ENCODE assay signal across 29 cellular contexts in the genomic region with DNA sequence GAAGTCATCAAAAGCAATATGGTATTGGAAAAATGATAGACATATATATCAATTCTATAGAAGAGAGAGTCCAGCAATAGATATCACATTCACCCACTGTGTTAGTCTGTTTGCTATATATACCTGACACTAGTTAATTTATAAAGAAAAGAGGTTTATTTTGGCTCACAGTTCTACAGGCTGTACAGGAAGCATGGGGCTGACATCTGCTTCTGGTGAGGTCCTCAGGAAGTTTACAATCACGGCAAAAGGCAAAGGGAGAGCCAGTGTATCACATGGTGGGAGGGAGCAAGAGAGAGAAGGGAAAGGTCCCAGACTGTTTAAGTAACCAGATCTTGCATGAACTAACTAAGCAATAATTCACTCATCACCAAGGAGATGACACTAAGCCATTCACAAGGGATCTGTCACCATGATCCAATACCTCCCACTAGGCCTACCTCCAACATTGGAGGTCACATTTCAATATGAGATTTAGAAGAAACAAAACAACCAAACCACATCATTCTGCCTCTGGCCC.
"Had no signal": no experiment of that assay in that cellular context is flagged by ENCODE, and none has a peak within 500 bp of the region (broad histone marks: within the 10 kb centered on the region; RNA-seq: fewer than 3 reads in every experiment).

No MANE protein-coding gene starts in this region.

- H3K27me3 ChIP-seq: brain microvascular endothelial cell, esophagus muscularis mucosa, foreskin keratinocyte, gastrocnemius medialis, heart left ventricle had no signal

- DNase-seq: activated B cell treated with CpG ODN at 0.5 μM for 24 hours; activated CD4-positive, alpha-beta T cell treated with anti-CD3 and anti-CD28 coated beads for 48 hours; activated CD4-positive, alpha-beta T cell treated with anti-CD3 and anti-CD28 coated beads, Interleukin-2, amount 50 U/mL, for 1 hour; activated CD4-positive, alpha-beta T cell treated with anti-CD3 and anti-CD28 coated beads, Interleukin-2, amount 50 U/mL, for 48 hours; activated CD8-positive, alpha-beta memory T cell treated with anti-CD3 and anti-CD28 coated beads for 24 hours; activated CD8-positive, alpha-beta T cell treated with anti-CD3 and anti-CD28 coated beads for 36 hours; activated effector memory CD4-positive, alpha-beta T cell treated with Interleukin-2 at 50 U/mL for 16 hours; activated gamma-delta T cell treated with Interleukin-2 at 50 U/mL for 16 hours; activated naive CD4-positive, alpha-beta T cell treated with anti-CD3 and anti-CD28 coated beads, Interleukin-2, amount 50 U/mL, for 16 hours; activated naive CD4-positive, alpha-beta T cell treated with Interleukin-2 at 50 U/mL for 16 hours; activated T-cell treated with anti-CD3 and anti-CD28 coated beads, Interleukin-2, amount 50 U/mL, for 4 hours; amniotic stem cell; anterior cingulate cortex; brain microvascular endothelial cell; caudate nucleus; cortex of kidney; dermis blood vessel endothelial cell; effector CD4-positive, alpha-beta T cell; effector memory CD8-positive, alpha-beta T cell; erythroblast; foreskin keratinocyte; gastrocnemius medialis; glutamatergic neuron; heart left ventricle; T1000; WERI-Rb-1 had no signal

- H3K4me3 ChIP-seq: esophagus muscularis mucosa, gastrocnemius medialis, heart left ventricle had no signal

- ATAC-seq: activated CD4-positive, CD25-positive, alpha-beta regulatory T cell treated with anti-CD3 and anti-CD28 coated beads, Interleukin-2, amount 50 U/mL, for 24 hours; activated CD8-positive, alpha-beta T cell treated with anti-CD3 and anti-CD28 coated beads for 36 hours; activated T-cell treated with anti-CD3 and anti-CD28 coated beads, Interleukin-2, amount 50 U/mL, for 4 hours; activated T-helper 17 cell treated with anti-CD3 and anti-CD28 coated beads, Interleukin-2, amount 50 U/mL, for 72 hours; effector memory CD8-positive, alpha-beta T cell; foreskin keratinocyte; gastrocnemius medialis; heart left ventricle had no signal

- H3K4me1 ChIP-seq: esophagus muscularis mucosa, foreskin keratinocyte, gastrocnemius medialis, heart left ventricle had no signal

- H3K27ac ChIP-seq: brain microvascular endothelial cell, esophagus muscularis mucosa, foreskin keratinocyte, gastrocnemius medialis, heart left ventricle, WERI-Rb-1 had no signal

- H3K36me3 ChIP-seq: brain microvascular endothelial cell, esophagus muscularis mucosa, gastrocnemius medialis, heart left ventricle, WERI-Rb-1 had no signal
